Comparison of ENCODE assay signal across 15 cellular contexts in genomic region chr4:84901173-84901572, GRCh38.
"Had no signal": no experiment of that assay in that cellular context is flagged by ENCODE, and none has a peak within 500 bp of the region (broad histone marks: within the 10 kb centered on the region; RNA-seq: fewer than 3 reads in every experiment).

No MANE protein-coding gene starts in this region.

- H3K27ac ChIP-seq: adrenal gland, esophagus muscularis mucosa, ovary, sigmoid colon, spleen had no signal

- H3K4me1 ChIP-seq: sigmoid colon had no signal

- H3K9me3 ChIP-seq: adrenal gland, esophagus muscularis mucosa, ovary, sigmoid colon, spleen had no signal

- H3K27me3 ChIP-seq: adrenal gland, esophagus muscularis mucosa, ovary, sigmoid colon, spleen had no signal

- DNase-seq: activated B cell treated with CpG ODN at 0.5 μM for 24 hours; activated CD4-positive, alpha-beta T cell treated with anti-CD3 and anti-CD28 coated beads, Interleukin-2, amount 10 ng/mL, durations not matched to agents 24 days and 14 days; activated CD8-positive, alpha-beta memory T cell treated with anti-CD3 and anti-CD28 coated beads, Interleukin-2, amount 50 U/mL, for 4 hours; activated CD8-positive, alpha-beta T cell treated with anti-CD3 and anti-CD28 coated beads, Interleukin-2, amount 10 ng/mL, durations not matched to agents 7 days and 5 days; activated effector memory CD4-positive, alpha-beta T cell treated with anti-CD3 and anti-CD28 coated beads, Interleukin-2, amount 50 U/mL, for 16 hours; activated T-cell treated with anti-CD3 and anti-CD28 coated beads, Interleukin-2, amount 50 U/mL, for 48 hours; adrenal gland; hippocampal formation; left ventricle myocardium superior; ovary; sigmoid colon; spleen; stimulated activated naive CD8-positive, alpha-beta T cell treated with anti-CD3 and anti-CD28 coated beads, Interleukin-15, amount 100 ng/mL, for 72 hours; T-helper 17 cell had no signal

- ATAC-seq: activated CD8-positive, alpha-beta T cell treated with anti-CD3 and anti-CD28 coated beads, Interleukin-2, amount 10 ng/mL, durations not matched to agents 7 days and 5 days; left ventricle myocardium superior; stimulated activated naive CD8-positive, alpha-beta T cell treated with anti-CD3 and anti-CD28 coated beads, Interleukin-15, amount 100 ng/mL, for 72 hours; T-helper 17 cell had no signal

- H3K4me3 ChIP-seq: adrenal gland, esophagus muscularis mucosa, ovary, sigmoid colon, spleen had no signal

- H3K36me3 ChIP-seq: adrenal gland, ovary, sigmoid colon had no signal
